8 cellular contexts compared by ENCODE assay signal in genomic region chr7:44044315-44045225, GRCh38. TPM values are rescaled to one million over a fixed set of nuclear protein-coding genes. Genes with fewer than 3 reads are reported as not detected.
DNase-seq lines count a peak whose midpoint lies in the region; ATAC-seq and TF ChIP-seq lines count a peak whose summit lies in the region.

TSS of gene DBNL (plus strand) at chr7:44044702. CDS start at chr7:44044738, 36 bp downstream.

- peak in 1 of 2 donors; percentile 27 for TF ChIP-seq POLR2A in lower leg skin (IDR thresholded peaks at IDR 0.05)

- peak; percentile 72 for ATAC-seq in HG03439 (IDR thresholded peaks at IDR 0.05; ENCODE audit: unreplicated experiment)

- intact Hi-C loops in lower leg skin (cut with DNase I; ENCODE audit: low total_unique reads) = no loop called here

- CTCF ChIA-PET in BJ (lab: Yijun Ruan, JAX) = interaction anchor here (1.0 to 1.2 kb wide), 2 partner anchors 19 to 28 kb away, joined by 3 to 4 read pairs; no protein-coding TSS in a partner anchor

- no peak for TF ChIP-seq CTCF in BJ (IDR thresholded peaks at IDR 0.05; ENCODE audit: insufficient read depth, low read depth, low read length)
- no peak for TF ChIP-seq CTCF in lower leg skin (IDR thresholded peaks at IDR 0.05)

- no peaks in the 10 kb centered on the region for H3K27me3 ChIP-seq in BJ (ENCODE audit: control insufficient read depth, insufficient read depth, low read length)

- POLR2A ChIA-PET in BJ (lab: Charles Lee) = interaction anchor here (0.6 to 0.7 kb wide), 3 partner anchors 10 to 532 kb away, joined by 3 to 6 read pairs (median 3); no protein-coding TSS in a partner anchor

- DNase-seq in BJ (ENCODE audit: low read depth) (peak; percentile 44), GM19238 (ENCODE audit: insufficient read length, low spot score) (peak; percentile 82), NCI-H748 treated with DMSO at 0.1 percent for 48 hours (lab: John Stamatoyannopoulos, UW) (peak; percentile 76), dermis microvascular lymphatic vessel endothelial cell (ENCODE audit: low read depth in 2 of 2) (peak; percentile 63 to 86), lower leg skin (ENCODE audit: low spot score in 2 of 2) (peak; percentile 93 to 99)
- peak; percentile 94 to 96 for DNase-seq in activated CD4-positive, alpha-beta T cell treated with anti-CD3 and anti-CD28 coated beads, Interleukin-2, amount 50 U/mL, for 48 hours
- peak; percentile 84 to 89 for DNase-seq in stimulated activated CD4-positive, alpha-beta T cell treated with anti-CD3 and anti-CD28 coated beads, Interleukin-4, amount 100 ng/mL, for 4 hours

- WGBS in lower leg skin, 2 donors = 0% methylated on average over 58 to 60 of the region's 74 CpGs

- peaks cover 2% of the 10 kb centered on the region; the same call in 1 of the 2 replicates for H3K36me3 ChIP-seq in BJ (ENCODE audit: control insufficient read depth, insufficient read depth, low read length)

- peak within 1 kb of the TSS; percentile 99 for H3K4me3 ChIP-seq in BJ (ENCODE audit: low read depth, low read length)
- H3K4me3 ChIP-seq in lower leg skin (ENCODE audit: low read depth, poor library complexity, severe bottlenecking) = peak within 1 kb of the TSS; percentile 90

RNA-seq across cellular contexts. Expression of gene DBNL, which starts in this region (rescaled TPM):
- 88.1 and 140 TPM in 2 replicates for polyA plus RNA-seq in BJ (2011; rRNA removed)
- polyA minus RNA-seq in BJ (2011; rRNA and poly(A)+ RNA removed) = 84.1 and 119 TPM in 2 replicates
- total RNA-seq in dermis microvascular lymphatic vessel endothelial cell (92.4 and 114 TPM in 2 replicates), lower leg skin (100 to 1,000 TPM in 3 of 4 donors, 10 to 100 TPM in 1; 81.3 to 122 (median 106) TPM)

Comparison
In these comparisons a context has a peak if more than half of its experiments do, and no peak if none do; other contexts are left out.
1. Peak in every context shown above with its lines: DNase-seq, ATAC-seq and H3K4me3 ChIP-seq.
2. DNase-seq: peak in every context shown above with its lines; median percentile 96 in lower leg skin; 95 in activated CD4-positive, alpha-beta T cell treated with anti-CD3 and anti-CD28 coated beads, Interleukin-2, amount 50 U/mL, for 48 hours; 86 in stimulated activated CD4-positive, alpha-beta T cell treated with anti-CD3 and anti-CD28 coated beads, Interleukin-4, amount 100 ng/mL, for 4 hours; 82 in GM19238; 76 in NCI-H748 treated with DMSO at 0.1 percent for 48 hours; 74 in dermis microvascular lymphatic vessel endothelial cell; 44 in BJ.